Comparison of ENCODE assay signal across 10 cellular contexts in genomic region chr10:86410542-86411124, GRCh38. TPM values are rescaled to one million over a fixed set of nuclear protein-coding genes. Genes with fewer than 3 reads are reported as not detected.
A peak's percentile ranks its signal among the peaks of the same experiment; 100 is the strongest.
DNase-seq lines count a peak whose midpoint lies in the region; ATAC-seq and TF ChIP-seq lines count a peak whose summit lies in the region.
"Had no signal": no experiment of that assay in that cellular context is flagged by ENCODE, and none has a peak within 500 bp of the region (broad histone marks: within the 10 kb centered on the region; RNA-seq: fewer than 3 reads in every experiment).

No MANE protein-coding gene starts in this region.

- ATAC-seq in GM18861 (IDR thresholded peaks at IDR 0.05; ENCODE audit: unreplicated experiment) = no peak

- H3K4me3 ChIP-seq in BJ (ENCODE audit: low read depth, low read length) (no peak overlapping the region), muscle layer of duodenum (ENCODE audit: low read depth in 1 of 2, low read length in 2 of 2) (no peak overlapping the region)

- CTCF ChIA-PET in BJ (lab: Yijun Ruan, JAX) = interaction anchor here (0.7 to 2.2 kb wide), 4 partner anchors 9 to 175 kb away, joined by 3 to 24 read pairs (median 4); no protein-coding TSS in a partner anchor

- H3K27ac ChIP-seq in KOPT-K1 (ENCODE audit: low read depth, low read length, poor library complexity, severe bottlenecking) = peak overlapping the region; percentile 70
- peak overlapping the region; percentile 71 for H3K27ac ChIP-seq in caudate nucleus (ENCODE audit: low read depth, low read length)
- peak overlapping the region; percentile 74 for H3K27ac ChIP-seq in muscle layer of duodenum (ENCODE audit: low read length)

- no peaks in the 10 kb centered on the region for H3K9me3 ChIP-seq in KOPT-K1 (ENCODE audit: insufficient read depth, low read length, poor library complexity, severe bottlenecking)
- no peaks in the 10 kb centered on the region for H3K9me3 ChIP-seq in muscle layer of duodenum (ENCODE audit: control insufficient read depth in 1 of 2, low read length in 2 of 2)

- peak; percentile 69 for DNase-seq in BJ (ENCODE audit: low read depth)
- no peak for DNase-seq in caudate nucleus (lab: John Stamatoyannopoulos, UW)
- no peak for DNase-seq in DMS53 treated with DMSO at 0.1 percent for 48 hours (lab: John Stamatoyannopoulos, UW; ENCODE audit: unreplicated experiment)
- DNase-seq in GM19238 (ENCODE audit: insufficient read length, low spot score) = no peak
- DNase-seq in effector CD4-positive, alpha-beta T cell = no peak
- DNase-seq: activated T-cell treated with anti-CD3 and anti-CD28 coated beads, Interleukin-2, amount 50 U/mL, for 1 hour had no signal

- POLR2A ChIA-PET in BJ (lab: Charles Lee) = no interaction called here

- peaks cover 10 to 16% of the 10 kb centered on the region in 2 donors for H3K4me1 ChIP-seq in muscle layer of duodenum (ENCODE audit: control insufficient read depth in 1 of 2, insufficient read depth in 2 of 2, low read length in 2 of 2)

- no peaks in the 10 kb centered on the region for H3K27me3 ChIP-seq in BJ (ENCODE audit: control insufficient read depth, insufficient read depth, low read length)
- H3K27me3 ChIP-seq in muscle layer of duodenum (ENCODE audit: low read depth, low read length) = no peaks in the 10 kb centered on the region

- H3K36me3 ChIP-seq in BJ (ENCODE audit: control insufficient read depth, insufficient read depth, low read length) (no peaks in the 10 kb centered on the region), KOPT-K1 (ENCODE audit: insufficient read depth, low read length) (no peaks in the 10 kb centered on the region), muscle layer of duodenum (ENCODE audit: control insufficient read depth in 1 of 2, insufficient read depth in 2 of 2, low read length in 2 of 2) (no peaks in the 10 kb centered on the region)

- TF ChIP-seq CTCF in BJ (IDR thresholded peaks at IDR 0.05; ENCODE audit: insufficient read depth, low read depth, low read length) = no peak

RNA-seq across cellular contexts. Expression of gene GRID1, which starts 44.0 kb away (rescaled TPM):
- polyA plus RNA-seq in BJ (2011; rRNA removed) = 0.20 and 0.49 TPM in 2 replicates
- 0.85 and 0.87 TPM in 2 replicates for polyA minus RNA-seq in BJ (2011; rRNA and poly(A)+ RNA removed)
- polyA plus RNA-seq: IgD-negative memory B cell had no signal
